ENCODE assay signal across 27 cellular contexts in genomic region chr2:179855673-179856072, GRCh38. TPM values are rescaled to one million over a fixed set of nuclear protein-coding genes. Genes with fewer than 3 reads are reported as not detected.
DNase-seq lines count a peak whose midpoint lies in the region; ATAC-seq, FAIRE-seq and TF ChIP-seq lines count a peak whose summit lies in the region.
"Had no signal": no experiment of that assay in that cellular context is flagged by ENCODE, and none has a peak within 500 bp of the region (broad histone marks: within the 10 kb centered on the region; RNA-seq: fewer than 3 reads in every experiment).

No MANE protein-coding gene starts in this region.

- ATAC-seq in left lobe of liver (no peak), natural killer cell (no peak)
- ATAC-seq: CD8-positive, alpha-beta T cell; GM12878 had no signal

- no peak overlapping the region for H2AFZ ChIP-seq in OCI-LY1 (ENCODE audit: low read length)
- no peak overlapping the region for H2AFZ ChIP-seq in SU-DHL-6 (ENCODE audit: low read depth, low read length, severe bottlenecking)
- H2AFZ ChIP-seq in neural progenitor cell (replicated peaks) = no peak overlapping the region

- no peak for FAIRE-seq in HTR-8/SVneo (lab: Jason Lieb, UNC)
- FAIRE-seq: A204.1, D721Med, GM12878, GM12892, GM18507 had no signal

- H3K27me3 Mint-ChIP-seq in neural progenitor cell (ENCODE audit: insufficient read depth, low read depth) = peaks cover 27% of the 10 kb centered on the region
- peaks cover 21 to 40% of the 10 kb centered on the region in 2 donors for H3K27me3 Mint-ChIP-seq in natural killer cell (ENCODE audit: low read depth in 2 of 2)

- 0 out of 2 replicates have a peak, but pooled peaks cover 6% of the 10 kb centered on the region for H3K4me1 ChIP-seq in HEK293 (ENCODE audit: control insufficient read depth, insufficient read depth, low read length)
- peaks cover 16% of the 10 kb centered on the region for H3K4me1 ChIP-seq in OCI-LY1 (ENCODE audit: insufficient read depth, low read length, severe bottlenecking)
- peaks cover 51% of the 10 kb centered on the region for H3K4me1 ChIP-seq in neural progenitor cell
- H3K4me1 ChIP-seq: BE2C, Caco-2 had no signal

- H3K4me1 Mint-ChIP-seq in neural progenitor cell (no peaks in the 10 kb centered on the region), natural killer cell (no peaks in the 10 kb centered on the region)

- H4K20me1 ChIP-seq in OCI-LY1 (ENCODE audit: insufficient read depth, low read length) = no peaks in the 10 kb centered on the region
- H4K20me1 ChIP-seq in SU-DHL-6 (ENCODE audit: low read depth, low read length) = no peaks in the 10 kb centered on the region
- H4K20me1 ChIP-seq in neural progenitor cell (ENCODE audit: low read depth) = peaks cover 18% of the 10 kb centered on the region

- H3K27ac ChIP-seq in HEK293 (ENCODE audit: extremely low read depth, low read depth, low read length) (no peak overlapping the region), OCI-LY1 (ENCODE audit: low read depth, low read length, poor library complexity, severe bottlenecking) (no peak overlapping the region), SU-DHL-6 (ENCODE audit: low read depth, low read length) (no peak overlapping the region; the same call in 1 of the 2 replicates), neural progenitor cell (no peak overlapping the region)
- H3K27ac ChIP-seq: BLaER1 had no signal

- H3K4me3 Mint-ChIP-seq in neural progenitor cell = no peak overlapping the region
- no peak overlapping the region for H3K4me3 Mint-ChIP-seq in natural killer cell
- H3K4me3 Mint-ChIP-seq: CD4-positive, alpha-beta T cell; CD8-positive, alpha-beta T cell had no signal

- H3K36me3 Mint-ChIP-seq in neural progenitor cell (no peaks in the 10 kb centered on the region), natural killer cell (no peaks in the 10 kb centered on the region)
- H3K36me3 Mint-ChIP-seq: CD8-positive, alpha-beta T cell had no signal

- H3K27me3 ChIP-seq in OCI-LY1 (ENCODE audit: insufficient read depth, low read length) (no peaks in the 10 kb centered on the region), SU-DHL-6 (ENCODE audit: low read length) (no peaks in the 10 kb centered on the region), neural progenitor cell (peaks cover 8% of the 10 kb centered on the region)

- H3K36me3 ChIP-seq in HEK293 (ENCODE audit: control insufficient read depth in 2 of 2, insufficient read depth in 1 of 2, low read length in 2 of 2) = no peaks in the 10 kb centered on the region
- no peaks in the 10 kb centered on the region for H3K36me3 ChIP-seq in OCI-LY1 (ENCODE audit: insufficient read depth, low read length)
- H3K36me3 ChIP-seq in SU-DHL-6 (ENCODE audit: low read length) = no peaks in the 10 kb centered on the region
- no peaks in the 10 kb centered on the region for H3K36me3 ChIP-seq in neural progenitor cell
- H3K36me3 ChIP-seq: BE2C, BLaER1 had no signal

- H3K9ac ChIP-seq in OCI-LY1 (ENCODE audit: low read length) (no peak overlapping the region), SU-DHL-6 (ENCODE audit: low read length) (no peak overlapping the region), neural progenitor cell (no peak overlapping the region)
- H3K9ac ChIP-seq: BLaER1 had no signal

- no peaks in the 10 kb centered on the region for H3K9me3 ChIP-seq in HEK293 (ENCODE audit: control insufficient read depth, insufficient read depth, low read depth, low read length)
- no peaks in the 10 kb centered on the region for H3K9me3 ChIP-seq in OCI-LY1 (ENCODE audit: low read length)
- no peaks in the 10 kb centered on the region for H3K9me3 ChIP-seq in SU-DHL-6 (ENCODE audit: insufficient read depth, low read length)
- H3K9me3 ChIP-seq in neural progenitor cell (ENCODE audit: low read depth) = no peaks in the 10 kb centered on the region
- H3K9me3 ChIP-seq: BE2C, BLaER1, Caco-2 had no signal

- H3K4me2 ChIP-seq in OCI-LY1 (ENCODE audit: low read length) = 0 out of 2 replicates have a peak overlapping the region, but pooled peaks have one; percentile 12
- peak overlapping the region; percentile 92 for H3K4me2 ChIP-seq in SU-DHL-6 (ENCODE audit: low read depth, low read length, poor library complexity, severe bottlenecking)
- H3K4me2 ChIP-seq in neural progenitor cell = peak overlapping the region; percentile 41
- H3K4me2 ChIP-seq: BLaER1 had no signal

- DNase-seq in neural progenitor cell (ENCODE audit: low spot score) (no peak), left lobe of liver (ENCODE audit: low spot score) (no peak), natural killer cell (no peak), HTR-8/SVneo (ENCODE audit: insufficient read length, low spot score) (no peak), DMS79 (lab: John Stamatoyannopoulos, UW) (no peak)
- DNase-seq: 8988T; ACHN; BE2C; Caco-2; Calu3; CD4-positive, alpha-beta T cell; CD8-positive, alpha-beta T cell; DND-41; EL; GDM1 had no signal

- CTCF ChIA-PET in HEK293 (lab: Yijun Ruan, JAX) = no interaction called here

- no peaks in the 10 kb centered on the region for H3K79me2 ChIP-seq in OCI-LY1 (ENCODE audit: insufficient read depth, low read length)
- H3K79me2 ChIP-seq in SU-DHL-6 (ENCODE audit: insufficient read depth, low read length) = peaks cover 87% of the 10 kb centered on the region
- peaks cover 100% of the 10 kb centered on the region for H3K79me2 ChIP-seq in neural progenitor cell (ENCODE audit: low read depth)

- H3K4me3 ChIP-seq in HEK293 (ENCODE audit: low read depth, low read length) (no peak overlapping the region), OCI-LY1 (ENCODE audit: low read depth, low read length, poor library complexity, severe bottlenecking) (no peak overlapping the region), SU-DHL-6 (ENCODE audit: insufficient read depth, low read length, poor library complexity, severe bottlenecking) (no peak overlapping the region), neural progenitor cell (no peak overlapping the region)
- H3K4me3 ChIP-seq: BLaER1, GM12878 had no signal

- H3K9me3 Mint-ChIP-seq in neural progenitor cell (no peaks in the 10 kb centered on the region), natural killer cell (no peaks in the 10 kb centered on the region)
- H3K9me3 Mint-ChIP-seq: CD4-positive, alpha-beta T cell; CD8-positive, alpha-beta T cell had no signal

- TF ChIP-seq CTCF in HEK293 (tag by site-specific recombination; IDR thresholded peaks at IDR 0.05) (no peak), OCI-LY1 (IDR thresholded peaks at IDR 0.05; ENCODE audit: low read length) (no peak), SU-DHL-6 (IDR thresholded peaks at IDR 0.05; ENCODE audit: insufficient read depth, low read length, poor library complexity, severe bottlenecking) (no peak), neural progenitor cell (IDR thresholded peaks at IDR 0.05) (no peak), natural killer cell (IDR thresholded peaks at IDR 0.05) (no peak)

- no peaks in the 10 kb centered on the region for H3F3A ChIP-seq in OCI-LY1 (ENCODE audit: insufficient read depth, low read length)
- H3F3A ChIP-seq in SU-DHL-6 (ENCODE audit: insufficient read depth) = no peaks in the 10 kb centered on the region
- H3F3A ChIP-seq in neural progenitor cell (ENCODE audit: low read depth) = no peaks in the 10 kb centered on the region

- no peaks in the 10 kb centered on the region for H3K9me2 ChIP-seq in OCI-LY1 (ENCODE audit: low read depth, low read length)
- no peaks in the 10 kb centered on the region for H3K9me2 ChIP-seq in SU-DHL-6 (replicated peaks; ENCODE audit: insufficient read depth, low read length)

- intact Hi-C loops in natural killer cell (cut with micrococcal nuclease) = no loop called here

- no peak overlapping the region for H3K27ac Mint-ChIP-seq in neural progenitor cell
- H3K27ac Mint-ChIP-seq in natural killer cell = no peak overlapping the region
- H3K27ac Mint-ChIP-seq: CD4-positive, alpha-beta T cell; CD8-positive, alpha-beta T cell had no signal

- POLR2A ChIA-PET in HEK293 (lab: Yijun Ruan, JAX) = no interaction called here

TF ChIP-seq in HEK293, 187 proteins besides CTCF, POLR2A, EP300 and RAD21:
- TF ChIP-seq ZNF184 (tag by site-specific recombination; IDR thresholded peaks at IDR 0.05) (no peak), ZSCAN30 (tag by site-specific recombination; IDR thresholded peaks at IDR 0.05) (peak; percentile 94), ZNF416 (tag by site-specific recombination; IDR thresholded peaks at IDR 0.05) (no peak)

RNA-seq across cellular contexts. Expression of gene ZNF385B, which starts 5.7 kb away (rescaled TPM):
- total RNA-seq in neural progenitor cell (ENCODE audit: low replicate concordance) (22.9 and 35.8 TPM in 2 replicates), left lobe of liver (8.3 TPM), natural killer cell (under 1 TPM in 1 of 3 donors, not detected in 2; 0.54 TPM)
- total RNA-seq: A673; CD4-positive, alpha-beta T cell; CD8-positive, alpha-beta T cell; Daoy; G401; GM12878 had no signal

Comparison
In these comparisons a context has a peak if more than half of its experiments do, and no peak if none do; other contexts are left out.
1. H3K4me2 ChIP-seq: peak in every context shown above with its lines; median percentile 92 in SU-DHL-6; 41 in neural progenitor cell; 12 in OCI-LY1.